In the genomic region with DNA sequence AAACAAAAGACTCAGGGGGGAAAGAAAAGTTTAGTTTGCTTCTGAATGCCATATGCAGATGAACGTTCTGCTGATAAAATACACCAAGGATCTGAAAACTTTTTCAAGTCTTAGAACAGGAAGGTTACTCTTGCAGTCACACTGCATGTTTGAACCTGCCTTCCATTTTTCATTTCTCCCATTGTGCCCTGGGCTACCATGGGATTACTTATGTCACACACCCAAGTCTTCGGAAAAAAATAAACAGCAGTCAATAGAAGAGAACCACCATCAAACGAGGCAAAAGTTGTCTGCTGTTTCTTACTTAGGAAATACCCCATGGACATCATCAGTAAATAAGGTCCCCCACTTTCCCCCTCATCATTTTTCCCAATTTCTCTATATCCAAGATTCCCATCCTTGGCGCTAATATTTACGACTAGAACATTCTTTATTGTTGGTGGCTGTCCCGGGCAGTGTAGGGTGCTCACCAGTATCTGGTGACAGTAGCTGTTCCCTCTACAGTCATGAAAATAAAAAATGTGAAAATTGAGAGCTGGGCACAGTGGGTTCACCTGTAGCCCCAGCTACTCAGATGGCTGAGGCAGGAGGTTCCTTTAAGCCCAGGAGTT, we compare ENCODE assay signal across 8 cellular contexts.
DNase-seq lines count a peak whose midpoint lies in the region; ATAC-seq and TF ChIP-seq lines count a peak whose summit lies in the region.
"Had no signal": no experiment of that assay in that cellular context is flagged by ENCODE, and none has a peak within 500 bp of the region (broad histone marks: within the 10 kb centered on the region; RNA-seq: fewer than 3 reads in every experiment).

No MANE protein-coding gene starts in this region.

- WGBS in esophagus squamous epithelium, 2 donors = 51 to 57% methylated on average over 6 of the region's 6 CpGs

- TF ChIP-seq POLR2A in esophagus squamous epithelium (IDR thresholded peaks at IDR 0.05) = no peak

- intact Hi-C loops in esophagus squamous epithelium (cut with DNase I) = no loop called here

- DNase-seq in HFFc6 = no peak
- DNase-seq in RWPE2 (ENCODE audit: low spot score) = no peak
- DNase-seq in esophagus squamous epithelium (lab: John Stamatoyannopoulos, UW) = no peak
- DNase-seq in NCI-H524 treated with DMSO at 0.1 percent for 48 hours (lab: John Stamatoyannopoulos, UW) = no peak
- DNase-seq in occipital lobe (lab: John Stamatoyannopoulos, UW) = no peak
- DNase-seq in AG20443 (ENCODE audit: low spot score) = no peak
- DNase-seq: amygdala had no signal

- H3K36me3 ChIP-seq in RWPE2 (ENCODE audit: low read depth) (no peaks in the 10 kb centered on the region), esophagus squamous epithelium (no peaks in the 10 kb centered on the region)

- H3K9me3 Mint-ChIP-seq in HFFc6 = no peaks in the 10 kb centered on the region

- peaks cover 78% of the 10 kb centered on the region for H3K4me1 Mint-ChIP-seq in HFFc6 (ENCODE audit: low read depth)

- H3K36me3 Mint-ChIP-seq in HFFc6 (ENCODE audit: low read depth) = no peaks in the 10 kb centered on the region

- no peak overlapping the region for H3K4me3 Mint-ChIP-seq in HFFc6

- no peak for TF ChIP-seq CTCF in HFFc6 (IDR thresholded peaks at IDR 0.05)
- no peak for TF ChIP-seq CTCF in RWPE2 (IDR thresholded peaks at IDR 0.05; ENCODE audit: poor library complexity, severe bottlenecking)
- no peak for TF ChIP-seq CTCF in esophagus squamous epithelium (IDR thresholded peaks at IDR 0.05)

- peak; percentile 24; the same call in 2 of the 3 replicates for ATAC-seq in RWPE2 (ENCODE audit: low read depth)

- H3K9me3 ChIP-seq in RWPE2 (ENCODE audit: severe bottlenecking) (no peaks in the 10 kb centered on the region), esophagus squamous epithelium (no peaks in the 10 kb centered on the region)

- peaks cover 1% of the 10 kb centered on the region; the same call in 1 of the 2 replicates for H3K27me3 Mint-ChIP-seq in HFFc6 (ENCODE audit: insufficient read depth)

- H3K4me1 ChIP-seq in RWPE2 (ENCODE audit: insufficient read depth, poor library complexity, severe bottlenecking) = peaks cover 68% of the 10 kb centered on the region
- peaks cover 19 to 83% (median 34%) of the 10 kb centered on the region in 3 donors for H3K4me1 ChIP-seq in esophagus squamous epithelium

- H3K27me3 ChIP-seq in RWPE2 (ENCODE audit: insufficient read depth, poor library complexity, severe bottlenecking) = no peaks in the 10 kb centered on the region
- no peaks in the 10 kb centered on the region for H3K27me3 ChIP-seq in esophagus squamous epithelium

- no peak overlapping the region for H3K4me3 ChIP-seq in RWPE2 (ENCODE audit: severe bottlenecking)
- H3K4me3 ChIP-seq in esophagus squamous epithelium = no peak overlapping the region
- H3K4me3 ChIP-seq in skin epidermis = no peak overlapping the region

- H3K27ac Mint-ChIP-seq in HFFc6 = peak overlapping the region; percentile 94

- H3K27ac ChIP-seq in RWPE2 (ENCODE audit: poor library complexity, severe bottlenecking) (peak overlapping the region; percentile 90), esophagus squamous epithelium (peak overlapping the region; percentile 85 to 93 (median 88)), skin epidermis (peak overlapping the region in 19 of 21 experiments; percentile 35 to 92 (median 80))
